23 cellular contexts compared by ENCODE assay signal in the genomic region with DNA sequence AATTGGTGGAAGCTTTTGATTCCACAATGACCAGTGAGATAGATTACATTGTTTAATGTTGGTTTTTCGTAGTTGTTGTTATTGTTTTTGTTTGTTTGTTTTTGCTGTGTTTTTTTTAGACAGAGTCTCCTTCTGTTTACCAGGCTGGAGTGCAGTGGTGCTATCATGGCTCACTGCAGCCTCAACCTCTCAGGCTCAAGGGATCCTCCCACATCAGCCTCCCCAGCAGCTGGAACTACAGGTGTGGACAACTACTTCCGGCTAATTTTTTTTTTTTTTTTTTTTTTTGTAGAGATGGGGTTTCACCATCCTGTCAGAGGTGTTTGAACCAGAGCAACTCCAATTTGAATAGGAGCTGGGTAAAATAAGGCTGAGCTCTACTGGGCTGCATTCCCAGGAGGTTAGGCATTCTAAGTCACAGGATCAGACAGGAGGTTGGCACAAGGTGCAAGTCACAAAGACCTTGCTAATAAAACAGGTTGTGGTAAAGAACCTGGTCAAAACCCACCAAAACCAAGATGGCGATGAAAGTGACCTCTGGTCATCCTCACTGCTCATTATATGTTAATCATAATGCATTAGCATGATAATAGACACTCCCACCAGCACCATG.
"Had no signal": no experiment of that assay in that cellular context is flagged by ENCODE, and none has a peak within 500 bp of the region (broad histone marks: within the 10 kb centered on the region; RNA-seq: fewer than 3 reads in every experiment).

No MANE protein-coding gene starts in this region.

- DNase-seq: Karpas-422, KG1, MG63, NCI-H1092, NCI-H1105 treated with DMSO at 0.1 percent for 48 hours, NCI-H1417 treated with DMSO at 0.1 percent for 48 hours, NCI-H146, NCI-H1694 treated with DMSO at 0.1 percent for 48 hours, NCI-H1930, NCI-H2081, NCI-H2107, NCI-H2227 treated with DMSO at 0.1 percent for 48 hours, NCI-H446, NCI-H510A, NCI-H524 treated with DMSO at 0.1 percent for 48 hours, NCI-H69, NCI-H774, PC-3, SHP77, SK-N-SH, SW 1271 had no signal

- H3K4me2 ChIP-seq: SK-N-SH had no signal

- H3K9me3 ChIP-seq: MG63, SK-N-SH had no signal

- H3K9ac ChIP-seq: SK-N-SH had no signal

- H3K27me3 ChIP-seq: MG63 had no signal

- H3K27ac ChIP-seq: RWPE1 had no signal

- ATAC-seq: Panc1, PC-3 had no signal

- H3K36me3 ChIP-seq: MG63 had no signal

- H3K4me3 ChIP-seq: MG63 had no signal

- H3K9me2 ChIP-seq: SK-N-SH had no signal
